Comparison of ENCODE assay signal across 24 cellular contexts in the genomic region with DNA sequence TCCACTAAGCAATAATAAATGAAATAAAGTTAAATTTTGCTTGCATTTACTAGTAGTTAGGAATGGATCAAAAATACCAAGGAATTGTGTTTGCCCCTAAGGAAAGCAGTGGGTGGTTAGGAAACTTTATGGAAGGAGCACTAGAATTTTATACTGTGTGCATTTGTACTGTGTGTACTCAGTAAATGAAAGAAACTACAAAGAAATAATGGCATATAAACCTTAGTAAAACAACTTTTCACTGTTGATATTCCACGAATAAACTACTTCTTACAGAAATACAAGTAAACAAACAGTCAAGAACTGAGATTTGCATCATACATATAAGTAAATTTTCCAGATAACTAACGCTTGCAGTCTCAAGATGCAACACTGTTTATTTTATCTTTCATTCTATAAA.
A peak's percentile ranks its signal among the peaks of the same experiment; 100 is the strongest.
DNase-seq lines count a peak whose midpoint lies in the region; ATAC-seq and TF ChIP-seq lines count a peak whose summit lies in the region.
"Had no signal": no experiment of that assay in that cellular context is flagged by ENCODE, and none has a peak within 500 bp of the region (broad histone marks: within the 10 kb centered on the region; RNA-seq: fewer than 3 reads in every experiment).

No MANE protein-coding gene starts in this region.

- no peaks in the 10 kb centered on the region for H3K27me3 ChIP-seq in mesenchymal stem cell (ENCODE audit: control insufficient read depth in 1 of 2, insufficient read depth in 1 of 2, low read length in 2 of 2)
- H3K27me3 ChIP-seq in WERI-Rb-1 (ENCODE audit: insufficient read depth, low read depth, severe bottlenecking), result no peaks in the 10 kb centered on the region
- H3K27me3 ChIP-seq: BE2C, BLaER1 had no signal

- no peaks in the 10 kb centered on the region for H3K79me1 ChIP-seq in mesenchymal stem cell (replicated peaks; ENCODE audit: low read length, poor library complexity, severe bottlenecking)

- no peak overlapping the region for H3K27ac Mint-ChIP-seq in activated CD4-positive, alpha-beta T cell treated with anti-CD3 and anti-CD28 coated beads for 36 hours
- H3K27ac Mint-ChIP-seq: CD4-positive, alpha-beta memory T cell; CD4-positive, CD25-positive, alpha-beta regulatory T cell; CD8-positive, alpha-beta memory T cell had no signal

- no peak overlapping the region for H3K4me2 ChIP-seq in mesenchymal stem cell (ENCODE audit: low read length, poor library complexity, severe bottlenecking)
- H3K4me2 ChIP-seq: BLaER1 had no signal

- no peaks in the 10 kb centered on the region for H3K4me1 ChIP-seq in mesenchymal stem cell (ENCODE audit: control insufficient read depth, insufficient read depth, low read depth, low read length)
- H3K4me1 ChIP-seq: BE2C, BLaER1 had no signal

- H3K9me3 ChIP-seq in mesenchymal stem cell (ENCODE audit: control insufficient read depth, low read length) (no peaks in the 10 kb centered on the region), WERI-Rb-1 (ENCODE audit: severe bottlenecking) (no peaks in the 10 kb centered on the region)
- H3K9me3 ChIP-seq: BE2C, BLaER1 had no signal

- no peaks in the 10 kb centered on the region for H3K27me3 Mint-ChIP-seq in activated CD4-positive, alpha-beta T cell treated with anti-CD3 and anti-CD28 coated beads for 36 hours
- H3K27me3 Mint-ChIP-seq: CD4-positive, alpha-beta memory T cell; CD4-positive, CD25-positive, alpha-beta regulatory T cell; CD8-positive, alpha-beta memory T cell had no signal

- H3K4ac ChIP-seq in mesenchymal stem cell (ENCODE audit: low read depth in 1 of 2, low read length in 2 of 2), result no peak overlapping the region

- H3K4me3 Mint-ChIP-seq in activated CD4-positive, alpha-beta T cell treated with anti-CD3 and anti-CD28 coated beads for 36 hours, result no peak overlapping the region
- H3K4me3 Mint-ChIP-seq: CD14-positive monocyte; CD4-positive, alpha-beta memory T cell; CD4-positive, CD25-positive, alpha-beta regulatory T cell; CD8-positive, alpha-beta memory T cell had no signal

- no peaks in the 10 kb centered on the region for H3K36me3 Mint-ChIP-seq in activated CD4-positive, alpha-beta T cell treated with anti-CD3 and anti-CD28 coated beads for 36 hours (ENCODE audit: low read depth)
- H3K36me3 Mint-ChIP-seq: CD14-positive monocyte; CD4-positive, CD25-positive, alpha-beta regulatory T cell had no signal

- H3K9me3 Mint-ChIP-seq in activated CD4-positive, alpha-beta T cell treated with anti-CD3 and anti-CD28 coated beads for 36 hours (ENCODE audit: low read depth), result peaks cover 1% of the 10 kb centered on the region

- H2BK12ac ChIP-seq in mesenchymal stem cell (ENCODE audit: low read length in 2 of 2), result no peak overlapping the region

- H3K23ac ChIP-seq in mesenchymal stem cell (ENCODE audit: low read length in 2 of 2), result no peak overlapping the region

- no peak overlapping the region for H2AFZ ChIP-seq in mesenchymal stem cell (ENCODE audit: low read depth, low read length)

- H2BK120ac ChIP-seq in mesenchymal stem cell (ENCODE audit: low read depth, low read length), result no peak overlapping the region

- no peaks in the 10 kb centered on the region for H3K36me3 ChIP-seq in mesenchymal stem cell (ENCODE audit: control insufficient read depth in 1 of 2, insufficient read depth in 2 of 2, low read depth in 1 of 2, low read length in 2 of 2)
- H3K36me3 ChIP-seq in WERI-Rb-1, result no peaks in the 10 kb centered on the region
- H3K36me3 ChIP-seq: BE2C, BLaER1 had no signal

- no peak overlapping the region for H3K18ac ChIP-seq in mesenchymal stem cell (ENCODE audit: low read depth in 1 of 2, low read length in 2 of 2)

- peak overlapping the region; percentile 52 for H3K27ac ChIP-seq in 22Rv1
- peak overlapping the region; percentile 88 for H3K27ac ChIP-seq in VCaP
- H3K27ac ChIP-seq in mesenchymal stem cell (ENCODE audit: low read length, poor library complexity, severe bottlenecking), result no peak overlapping the region
- H3K27ac ChIP-seq in WERI-Rb-1, result no peak overlapping the region
- H3K27ac ChIP-seq: BLaER1 had no signal

- no peak overlapping the region for H3K9ac ChIP-seq in mesenchymal stem cell (ENCODE audit: low read length)
- H3K9ac ChIP-seq: BLaER1 had no signal

- POLR2A ChIA-PET in activated CD4-positive, alpha-beta T cell treated with anti-CD3 and anti-CD28 coated beads for 36 hours (lab: Charles Lee), result no interaction called here

- intact Hi-C loops in activated CD4-positive, alpha-beta T cell treated with anti-CD3 and anti-CD28 coated beads for 36 hours (cut with DNase I, micrococcal nuclease), result no loop called here

- peaks cover 5% of the 10 kb centered on the region for H3K4me1 Mint-ChIP-seq in activated CD4-positive, alpha-beta T cell treated with anti-CD3 and anti-CD28 coated beads for 36 hours

- TF ChIP-seq CTCF in 22Rv1 (IDR thresholded peaks at IDR 0.05) (no peak), VCaP (conservative IDR thresholded peaks at IDR 0.05) (no peak), WERI-Rb-1 (IDR thresholded peaks at IDR 0.05; ENCODE audit: low read depth, low read length) (no peak)

- ATAC-seq in activated CD4-positive, alpha-beta T cell treated with anti-CD3 and anti-CD28 coated beads for 36 hours, result no peak
- ATAC-seq: GM12878 had no signal

- H3K14ac ChIP-seq in mesenchymal stem cell (ENCODE audit: low read length in 2 of 2), result no peak overlapping the region

- peak; percentile 5 for DNase-seq in mesenchymal stem cell
- DNase-seq in activated CD4-positive, alpha-beta T cell treated with anti-CD3 and anti-CD28 coated beads for 36 hours, result no peak
- DNase-seq in WERI-Rb-1, result no peak
- no peak for DNase-seq in activated effector memory CD4-positive, alpha-beta T cell treated with anti-CD3 and anti-CD28 coated beads, Interleukin-2, amount 50 U/mL, for 16 hours
- DNase-seq: 8988T; ACHN; BE2C; C1 segment of cervical spinal cord; CD4-positive, alpha-beta memory T cell; CD4-positive, CD25-positive, alpha-beta regulatory T cell; CD8-positive, alpha-beta memory T cell; COR-L47; DMS 273 treated with DMSO at 0.1 percent for 48 hours; DMS153; DMS53; DMS79; DND-41; EL; GDM1 had no signal

- 34% methylated on average over 2 of the region's 2 CpGs for WGBS in mesenchymal stem cell

- H4K8ac ChIP-seq in mesenchymal stem cell (ENCODE audit: low read length), result no peak overlapping the region

- H2BK5ac ChIP-seq in mesenchymal stem cell (ENCODE audit: low read depth, low read length, poor library complexity, severe bottlenecking), result no peak overlapping the region

- H2AK5ac ChIP-seq in mesenchymal stem cell (ENCODE audit: low read length, severe bottlenecking), result no peak overlapping the region

- CTCF ChIA-PET in activated CD4-positive, alpha-beta T cell treated with anti-CD3 and anti-CD28 coated beads for 36 hours (lab: Charles Lee), result no interaction called here

- H2BK15ac ChIP-seq in mesenchymal stem cell (ENCODE audit: low read depth, poor library complexity, severe bottlenecking), result no peak overlapping the region

- H4K91ac ChIP-seq in mesenchymal stem cell (ENCODE audit: low read length), result no peak overlapping the region

- H3K4me3 ChIP-seq in mesenchymal stem cell (ENCODE audit: insufficient read depth in 1 of 2, low read depth in 1 of 2, low read length in 2 of 2) (no peak overlapping the region), WERI-Rb-1 (ENCODE audit: low read depth, low read length) (no peak overlapping the region)
- H3K4me3 ChIP-seq: BLaER1, GM12878 had no signal

Comparison
In these comparisons a context has a peak if more than half of its experiments do, and no peak if none do; other contexts are left out.
1. H3K27ac ChIP-seq: peak in 22Rv1 (single experiment) and VCaP (single experiment); none in mesenchymal stem cell (single experiment) and WERI-Rb-1 (single experiment).